10 cellular contexts compared by ENCODE assay signal in genomic region chr6:6820688-6821238, GRCh38.
A peak's percentile ranks its signal among the peaks of the same experiment; 100 is the strongest.
DNase-seq lines count a peak whose midpoint lies in the region; ATAC-seq and TF ChIP-seq lines count a peak whose summit lies in the region.
"Had no signal": no experiment of that assay in that cellular context is flagged by ENCODE, and none has a peak within 500 bp of the region (broad histone marks: within the 10 kb centered on the region; RNA-seq: fewer than 3 reads in every experiment).

No MANE protein-coding gene starts in this region.

- H3K9me3 ChIP-seq in NT2/D1 (ENCODE audit: insufficient read depth, low read length) (no peaks in the 10 kb centered on the region), suprapubic skin (no peaks in the 10 kb centered on the region)

- H3K36me3 ChIP-seq in NT2/D1 (ENCODE audit: insufficient read depth, insufficient read length, low read length) (no peaks in the 10 kb centered on the region), suprapubic skin (no peaks in the 10 kb centered on the region)

- no peak for ATAC-seq in HG02571 (IDR thresholded peaks at IDR 0.05; ENCODE audit: unreplicated experiment)

- H3K4me1 ChIP-seq in NT2/D1 (ENCODE audit: insufficient read depth, insufficient read length) (peaks cover 10% of the 10 kb centered on the region), suprapubic skin (peaks cover 22% of the 10 kb centered on the region)

- no peak for TF ChIP-seq EP300 in suprapubic skin (IDR thresholded peaks at IDR 0.05)

- no peaks in the 10 kb centered on the region for H3K36me3 Mint-ChIP-seq in type B pancreatic cell
- H3K36me3 Mint-ChIP-seq: activated naive CD8-positive, alpha-beta T cell treated with anti-CD3 and anti-CD28 coated beads, Interleukin-2, amount 10 ng/mL, durations not matched to agents 7 days and 5 days had no signal

- H3K27me3 ChIP-seq in NT2/D1 (ENCODE audit: insufficient read depth, insufficient read length) (peaks cover 4% of the 10 kb centered on the region), suprapubic skin (no peaks in the 10 kb centered on the region)

- no peaks in the 10 kb centered on the region for H3K9me3 Mint-ChIP-seq in type B pancreatic cell
- H3K9me3 Mint-ChIP-seq: activated naive CD8-positive, alpha-beta T cell treated with anti-CD3 and anti-CD28 coated beads, Interleukin-2, amount 10 ng/mL, durations not matched to agents 7 days and 5 days had no signal

- H3K27ac ChIP-seq in suprapubic skin = peak overlapping the region; percentile 27

- DNase-seq in NCI-H1092 (lab: John Stamatoyannopoulos, UW) (peak; percentile 15), NT2/D1 (ENCODE audit: low read depth, low spot score) (peak; percentile 32), iPS DF 4.7 (ENCODE audit: extremely low read depth, low spot score) (peak; percentile 41), suprapubic skin (ENCODE audit: low spot score in 2 of 2) (peak in 1 of 2 donors; percentile 71), occipital lobe (lab: John Stamatoyannopoulos, UW) (no peak), NCI-H446 treated with DMSO at 0.1 percent for 48 hours (lab: John Stamatoyannopoulos, UW) (no peak), type B pancreatic cell (ENCODE audit: extremely low spot score, unreplicated experiment) (no peak)
- DNase-seq: activated CD4-positive, alpha-beta T cell treated with anti-CD3 and anti-CD28 coated beads for 48 hours; activated naive CD8-positive, alpha-beta T cell treated with anti-CD3 and anti-CD28 coated beads, Interleukin-2, amount 10 ng/mL, durations not matched to agents 7 days and 5 days had no signal

- TF ChIP-seq CTCF in suprapubic skin (IDR thresholded peaks at IDR 0.05) = no peak
- no peak for TF ChIP-seq CTCF in type B pancreatic cell (conservative IDR thresholded peaks at IDR 0.05)

- H3K27ac Mint-ChIP-seq in type B pancreatic cell = no peak overlapping the region
- H3K27ac Mint-ChIP-seq: activated naive CD8-positive, alpha-beta T cell treated with anti-CD3 and anti-CD28 coated beads, Interleukin-2, amount 10 ng/mL, durations not matched to agents 7 days and 5 days had no signal

- no peak overlapping the region for H3K4me3 Mint-ChIP-seq in type B pancreatic cell
- H3K4me3 Mint-ChIP-seq: activated naive CD8-positive, alpha-beta T cell treated with anti-CD3 and anti-CD28 coated beads, Interleukin-2, amount 10 ng/mL, durations not matched to agents 7 days and 5 days had no signal

- peak overlapping the region; percentile 18 for H3K9ac ChIP-seq in NT2/D1 (ENCODE audit: insufficient read length, low read depth)

- TF ChIP-seq POLR2A in suprapubic skin (IDR thresholded peaks at IDR 0.05) = no peak

- no peaks in the 10 kb centered on the region for H3K27me3 Mint-ChIP-seq in type B pancreatic cell

- H3K4me3 ChIP-seq in NT2/D1 (ENCODE audit: insufficient read length, low read depth) (no peak overlapping the region), suprapubic skin (no peak overlapping the region)

- peaks cover 15% of the 10 kb centered on the region for H3K4me1 Mint-ChIP-seq in type B pancreatic cell (ENCODE audit: unreplicated experiment)

- 40% methylated on average over 9 of the region's 9 CpGs for WGBS in suprapubic skin

Comparison
In these comparisons a context has a peak if more than half of its experiments do, and no peak if none do; other contexts are left out.
1. DNase-seq: peak in NCI-H1092 (single experiment), NT2/D1 (single experiment) and iPS DF 4.7 (single experiment); none in occipital lobe (single experiment), NCI-H446 treated with DMSO at 0.1 percent for 48 hours (single experiment) and type B pancreatic cell (single experiment).